1 cellular context compared by ENCODE assay signal in genomic region chr10:49290131-49290530, GRCh38.
TF ChIP-seq lines count a peak whose summit lies in the region.

No MANE protein-coding gene starts in this region.

TF ChIP-seq in K562, 482 proteins besides CTCF, POLR2A, EP300 and RAD21 (continued from another document):
- TF ChIP-seq, protein P1, sequence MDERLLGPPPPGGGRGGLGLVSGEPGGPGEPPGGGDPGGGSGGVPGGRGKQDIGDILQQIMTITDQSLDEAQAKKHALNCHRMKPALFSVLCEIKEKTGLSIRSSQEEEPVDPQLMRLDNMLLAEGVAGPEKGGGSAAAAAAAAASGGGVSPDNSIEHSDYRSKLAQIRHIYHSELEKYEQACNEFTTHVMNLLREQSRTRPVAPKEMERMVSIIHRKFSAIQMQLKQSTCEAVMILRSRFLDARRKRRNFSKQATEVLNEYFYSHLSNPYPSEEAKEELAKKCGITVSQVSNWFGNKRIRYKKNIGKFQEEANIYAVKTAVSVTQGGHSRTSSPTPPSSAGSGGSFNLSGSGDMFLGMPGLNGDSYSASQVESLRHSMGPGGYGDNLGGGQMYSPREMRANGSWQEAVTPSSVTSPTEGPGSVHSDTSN (CRISPR knock-in tag; IDR thresholded peaks at IDR 0.05; ENCODE audit: low read depth): no peak
- TF ChIP-seq, protein P1 (tag; conservative IDR thresholded peaks at IDR 0.05; ENCODE audit: low read depth): 0 out of 2 replicates have a peak, but pooled peaks have one; percentile 13
- TF ChIP-seq MEIS2 (IDR thresholded peaks at IDR 0.05; ENCODE audit: partially characterized antibody) (peak; percentile 28), TAL1 (IDR thresholded peaks at IDR 0.05) (peak; percentile 22; the same call in 1 of the 2 replicates), RUNX1 (IDR thresholded peaks at IDR 0.05; ENCODE audit: low read depth) (no peak), CBFA2T3 (IDR thresholded peaks at IDR 0.05) (peak; percentile 46), CTBP1 (IDR thresholded peaks at IDR 0.05; ENCODE audit: borderline replicate concordance) (no peak), FOXM1 (IDR thresholded peaks at IDR 0.05; ENCODE audit: low read depth) (0 out of 2 replicates have a peak, but pooled peaks have one; percentile 4), FOXM1 (CRISPR knock-in tag; IDR thresholded peaks at IDR 0.05; ENCODE audit: low read depth) (no peak), GABPA (tag; conservative IDR thresholded peaks at IDR 0.05; ENCODE audit: low read depth) (peak; percentile 39; the same call in 1 of the 2 replicates), RCOR1 (IDR thresholded peaks at IDR 0.05; ENCODE audit: borderline replicate concordance in 1 of 2, low read depth in 2 of 2, low read length in 2 of 2) (peak in 1 of 2 experiments; percentile 44; a peak in 1 of 4 replicates)
